Comparison of ENCODE assay signal across 1 cellular context in the genomic region with DNA sequence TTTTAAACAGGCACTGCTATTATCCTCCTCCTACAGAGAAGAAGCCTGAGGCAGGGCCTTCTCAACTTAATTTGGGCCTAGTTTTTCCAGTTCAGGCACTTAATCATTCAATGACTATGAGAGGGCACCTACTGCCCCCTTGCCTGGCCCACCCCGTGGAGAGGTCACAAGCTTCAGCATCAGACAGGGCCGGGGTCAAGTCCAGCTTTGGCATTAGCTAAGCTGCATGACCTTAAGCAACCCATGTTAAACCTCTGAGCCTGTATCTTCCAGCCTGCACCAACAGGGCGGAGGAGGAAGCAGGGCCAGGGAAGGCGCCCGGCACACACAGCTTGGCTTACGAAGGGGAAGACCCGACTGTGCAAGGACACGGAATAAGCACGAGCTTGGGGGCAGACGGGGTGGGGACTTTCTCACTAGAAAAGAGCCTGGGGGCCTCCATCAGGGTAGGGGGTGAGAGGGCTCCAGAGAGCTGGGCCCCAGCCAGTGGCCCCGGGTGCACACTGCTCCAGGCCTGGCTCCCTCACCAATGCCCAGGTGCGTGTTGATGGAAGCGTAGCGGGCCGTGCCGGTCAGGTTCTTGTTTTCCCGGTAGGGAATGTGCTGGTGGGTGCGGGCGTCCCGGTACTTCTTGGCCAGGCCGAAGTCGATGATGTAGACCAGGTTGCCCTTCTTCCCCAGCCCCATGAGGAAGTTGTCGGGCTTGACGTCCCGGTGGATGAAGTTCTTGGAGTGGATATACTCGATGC.
TF ChIP-seq lines count a peak whose summit lies in the region.

No MANE protein-coding gene starts in this region.

TF ChIP-seq in GM23338, 12 proteins besides CTCF, POLR2A, EP300 and RAD21 (continued from another document):
- no peak for TF ChIP-seq ETS1 (IDR thresholded peaks at IDR 0.05)
